Comparison of ENCODE assay signal across 8 cellular contexts in the genomic region with DNA sequence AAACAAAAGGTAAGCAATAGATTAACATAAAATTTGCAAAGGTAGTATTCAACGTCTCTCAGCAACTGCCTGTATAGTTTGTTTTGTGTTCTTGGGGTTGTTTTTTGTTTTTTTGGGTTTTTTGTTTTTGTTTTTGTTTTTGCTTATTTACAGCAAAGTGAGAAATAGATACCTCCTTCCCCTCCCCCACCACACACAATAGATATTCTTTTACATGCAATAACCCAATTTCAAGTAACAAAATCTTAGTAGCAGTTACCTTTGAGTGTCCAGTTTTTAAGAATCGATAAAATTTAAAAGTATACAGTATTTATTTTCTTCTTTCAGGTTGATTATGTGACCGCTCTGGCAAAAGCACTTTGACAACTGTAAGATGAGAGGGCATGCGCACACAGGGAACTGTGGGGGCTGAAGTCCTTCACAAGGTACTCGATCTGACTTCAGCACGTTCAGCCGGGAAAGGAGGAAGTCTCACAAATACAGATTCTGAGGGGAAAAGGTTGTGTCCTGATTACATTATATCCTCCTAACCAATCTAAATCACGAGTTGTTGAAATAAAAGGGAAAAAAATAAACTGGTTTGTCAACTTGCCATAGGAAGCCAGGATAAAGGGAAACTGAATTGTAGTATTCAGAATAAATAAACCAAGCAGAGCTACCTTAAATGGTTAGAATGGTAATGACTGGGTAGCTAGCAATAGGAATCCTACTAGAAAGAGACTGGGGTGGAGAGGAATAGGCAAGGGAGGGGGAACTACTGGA. TPM values are rescaled to one million over a fixed set of nuclear protein-coding genes. Genes with fewer than 3 reads are reported as not detected.
DNase-seq lines count a peak whose midpoint lies in the region; ATAC-seq and TF ChIP-seq lines count a peak whose summit lies in the region.

No MANE protein-coding gene starts in this region.

- no peaks in the 10 kb centered on the region for H3K9me3 Mint-ChIP-seq in progenitor cell of endocrine pancreas (ENCODE audit: low read depth)

- in situ Hi-C loops in brain microvascular endothelial cell (cut with HindIII; ENCODE audit: low pct_ligation_motif_present, low sequenced_read_pairs): no loop called here

- H3K27me3 ChIP-seq in brain microvascular endothelial cell (replicated peaks) (no peaks in the 10 kb centered on the region), right cardiac atrium (ENCODE audit: control insufficient read depth, insufficient read depth) (no peaks in the 10 kb centered on the region)

- H3K36me3 ChIP-seq in brain microvascular endothelial cell (replicated peaks): no peaks in the 10 kb centered on the region

- H3K27me3 Mint-ChIP-seq in progenitor cell of endocrine pancreas: peaks cover 14% of the 10 kb centered on the region

- TF ChIP-seq CTCF in brain microvascular endothelial cell (IDR thresholded peaks at IDR 0.05; ENCODE audit: low read depth, low read length, missing control alignments) (no peak), progenitor cell of endocrine pancreas (IDR thresholded peaks at IDR 0.05; ENCODE audit: unreplicated experiment) (no peak)

- H3K4me1 Mint-ChIP-seq in progenitor cell of endocrine pancreas (ENCODE audit: low read depth): peaks cover 14% of the 10 kb centered on the region

- H3K9me3 ChIP-seq in right cardiac atrium (ENCODE audit: control insufficient read depth, low read length): no peaks in the 10 kb centered on the region

- peak overlapping the region; percentile 42 for H3K4me3 Mint-ChIP-seq in progenitor cell of endocrine pancreas (ENCODE audit: low read depth)

- no peaks in the 10 kb centered on the region for H3K36me3 Mint-ChIP-seq in progenitor cell of endocrine pancreas (ENCODE audit: insufficient read depth)

- ATAC-seq in GM19025 (IDR thresholded peaks at IDR 0.05; ENCODE audit: low read depth, unreplicated experiment): peak; percentile 34
- ATAC-seq in right cardiac atrium: peak; percentile 76 to 81
- no peak for ATAC-seq in HG03039 (IDR thresholded peaks at IDR 0.05; ENCODE audit: unreplicated experiment)

- H3K4me3 ChIP-seq in brain microvascular endothelial cell (ENCODE audit: low read depth, low read length) (peak overlapping the region; percentile 40), right cardiac atrium (ENCODE audit: low read length) (peak overlapping the region; percentile 71)

- WGBS in right cardiac atrium: 11% methylated on average over 8 of the region's 8 CpGs

- H3K4me1 ChIP-seq in right cardiac atrium (ENCODE audit: control insufficient read depth, insufficient read depth, low read length): no peaks in the 10 kb centered on the region

- H3K27ac ChIP-seq in brain microvascular endothelial cell (no peak overlapping the region), right cardiac atrium (ENCODE audit: low read length) (no peak overlapping the region)

- no peak overlapping the region for H3K27ac Mint-ChIP-seq in progenitor cell of endocrine pancreas

- intact Hi-C loops in right cardiac atrium (cut with DNase I): loop anchor here in 1 of 4 donors (5.0 kb wide), 1 partner anchor 49 kb away; a partner anchor contains a TSS

- DNase-seq in NCI-H1417 treated with DMSO at 0.1 percent for 48 hours (lab: John Stamatoyannopoulos, UW): peak; percentile 45
- peak in 3 of 5 donors; percentile 7 to 10 (median 8) for DNase-seq in T-helper 1 cell
- peak; percentile 49 for DNase-seq in brain microvascular endothelial cell
- DNase-seq in right cardiac atrium: peak; percentile 51 to 70 (median 63)
- DNase-seq in progenitor cell of endocrine pancreas (ENCODE audit: low spot score, unreplicated experiment): peak; percentile 11
- DNase-seq in cortex of kidney (lab: John Stamatoyannopoulos, UW): no peak

RNA-seq across cellular contexts. Expression of a gene that starts 47.8 kb away (rescaled TPM):
- 10 to 100 TPM in 3 of 4 donors, 1 to 10 TPM in 1; 7.2 to 14.3 (median 12.4) TPM for total RNA-seq in right cardiac atrium
- 4.6 TPM for polyA plus RNA-seq in right cardiac atrium
- total RNA-seq in progenitor cell of endocrine pancreas: 2.1 and 2.3 TPM in 2 replicates

RNA-seq across cellular contexts. Expression of a gene that starts 47.9 kb away (rescaled TPM):
- total RNA-seq in right cardiac atrium (10 to 100 TPM; 29.4 to 36.7 (median 32.1) TPM), progenitor cell of endocrine pancreas (59.9 and 61.6 TPM in 2 replicates)
- polyA plus RNA-seq in right cardiac atrium: 15.8 TPM
